Comparison of ENCODE assay signal across 9 cellular contexts in genomic region chr3:32817195-32817560, GRCh38. TPM values are rescaled to one million over a fixed set of nuclear protein-coding genes. Genes with fewer than 3 reads are reported as not detected.
DNase-seq lines count a peak whose midpoint lies in the region; ATAC-seq and TF ChIP-seq lines count a peak whose summit lies in the region.
"Had no signal": no experiment of that assay in that cellular context is flagged by ENCODE, and none has a peak within 500 bp of the region (broad histone marks: within the 10 kb centered on the region; RNA-seq: fewer than 3 reads in every experiment).

No MANE protein-coding gene starts in this region.

- peaks cover 52% of the 10 kb centered on the region for H3K27me3 ChIP-seq in adrenal gland

- POLR2A ChIA-PET in activated CD4-positive, alpha-beta memory T cell treated with anti-CD3 and anti-CD28 coated beads, Interleukin-2, amount 10 ng/mL, durations not matched to agents 7 days and 5 days (lab: Charles Lee) = interaction anchor here (0.5 kb wide), 1 partner anchor 1027 kb away, joined by 3 read pairs; no protein-coding TSS in a partner anchor

- H3K4me1 Mint-ChIP-seq in activated CD4-positive, alpha-beta memory T cell treated with anti-CD3 and anti-CD28 coated beads, Interleukin-2, amount 10 ng/mL, durations not matched to agents 7 days and 5 days = peaks cover 30% of the 10 kb centered on the region
- H3K4me1 Mint-ChIP-seq in immature natural killer cell = peaks cover 0 to 3% of the 10 kb centered on the region in 2 donors
- H3K4me1 Mint-ChIP-seq in stimulated activated naive CD8-positive, alpha-beta T cell treated with anti-CD3 and anti-CD28 coated beads, Interleukin-15, amount 100 ng/mL, for 72 hours = peaks cover 50% of the 10 kb centered on the region

- H3K27ac ChIP-seq in adrenal gland = no peak overlapping the region

- DNase-seq in activated CD4-positive, CD25-positive, alpha-beta regulatory T cell (lab: John Stamatoyannopoulos, UW) = no peak
- DNase-seq in activated CD4-positive, alpha-beta memory T cell treated with anti-CD3 and anti-CD28 coated beads, Interleukin-2, amount 10 ng/mL, durations not matched to agents 7 days and 5 days = no peak
- no peak for DNase-seq in immature natural killer cell
- no peak for DNase-seq in stimulated activated naive CD8-positive, alpha-beta T cell treated with anti-CD3 and anti-CD28 coated beads, Interleukin-15, amount 100 ng/mL, for 72 hours
- DNase-seq in SIG-M5 treated with dmso at 0.1 percent for 504 hours (lab: John Stamatoyannopoulos, UW; ENCODE audit: unreplicated experiment) = no peak
- DNase-seq in adrenal gland = no peak

- no peaks in the 10 kb centered on the region for H3K9me3 Mint-ChIP-seq in activated CD4-positive, alpha-beta memory T cell treated with anti-CD3 and anti-CD28 coated beads, Interleukin-2, amount 10 ng/mL, durations not matched to agents 7 days and 5 days
- no peaks in the 10 kb centered on the region for H3K9me3 Mint-ChIP-seq in immature natural killer cell
- H3K9me3 Mint-ChIP-seq in stimulated activated naive CD8-positive, alpha-beta T cell treated with anti-CD3 and anti-CD28 coated beads, Interleukin-15, amount 100 ng/mL, for 72 hours = no peaks in the 10 kb centered on the region

- H3K27me3 Mint-ChIP-seq in activated CD4-positive, alpha-beta memory T cell treated with anti-CD3 and anti-CD28 coated beads, Interleukin-2, amount 10 ng/mL, durations not matched to agents 7 days and 5 days = peaks cover 71% of the 10 kb centered on the region
- peaks cover 9 to 19% (median 14%) of the 10 kb centered on the region in 3 donors for H3K27me3 Mint-ChIP-seq in immature natural killer cell (ENCODE audit: low read depth in 3 of 3)
- peaks cover 79% of the 10 kb centered on the region for H3K27me3 Mint-ChIP-seq in stimulated activated naive CD8-positive, alpha-beta T cell treated with anti-CD3 and anti-CD28 coated beads, Interleukin-15, amount 100 ng/mL, for 72 hours

- no peak overlapping the region for H3K27ac Mint-ChIP-seq in activated CD4-positive, alpha-beta memory T cell treated with anti-CD3 and anti-CD28 coated beads, Interleukin-2, amount 10 ng/mL, durations not matched to agents 7 days and 5 days
- no peak overlapping the region for H3K27ac Mint-ChIP-seq in immature natural killer cell
- H3K27ac Mint-ChIP-seq in stimulated activated naive CD8-positive, alpha-beta T cell treated with anti-CD3 and anti-CD28 coated beads, Interleukin-15, amount 100 ng/mL, for 72 hours = no peak overlapping the region

- WGBS in adrenal gland, 4 donors = 1 to 3% (median 2%) methylated on average over 19 to 57 of the region's 57 CpGs; no CpG with 5 or more reads in 1 of the 4 donors

- CTCF ChIA-PET in activated CD4-positive, alpha-beta memory T cell treated with anti-CD3 and anti-CD28 coated beads, Interleukin-2, amount 10 ng/mL, durations not matched to agents 7 days and 5 days (lab: Charles Lee) = interaction anchor here (1.0 kb wide), 1 partner anchor 117 kb away, joined by 3 read pairs; no protein-coding TSS in a partner anchor

- H3K4me1 ChIP-seq in adrenal gland (replicated peaks in 1 of 2) = peaks cover 13 to 14% of the 10 kb centered on the region in 2 donors

- no peak for TF ChIP-seq CTCF in adrenal gland (IDR thresholded peaks at IDR 0.05)

- ATAC-seq in activated CD4-positive, CD25-positive, alpha-beta regulatory T cell treated with anti-CD3 and anti-CD28 coated beads, Interleukin-2, amount 50 U/mL, for 24 hours = peak; percentile 27 to 35
- peak; percentile 26 for ATAC-seq in stimulated activated naive CD8-positive, alpha-beta T cell treated with anti-CD3 and anti-CD28 coated beads, Interleukin-15, amount 100 ng/mL, for 72 hours
- no peak for ATAC-seq in GM21786 (IDR thresholded peaks at IDR 0.05; ENCODE audit: unreplicated experiment)
- ATAC-seq: K562 had no signal

- H3K9me3 ChIP-seq in adrenal gland (replicated peaks in 1 of 3) = no peaks in the 10 kb centered on the region

- no peaks in the 10 kb centered on the region for H3K36me3 ChIP-seq in adrenal gland (replicated peaks in 1 of 2)

- peak overlapping the region in 1 of 4 donors; percentile 47 for H3K4me3 ChIP-seq in adrenal gland
- H3K4me3 ChIP-seq: K562 had no signal

- H3K36me3 Mint-ChIP-seq in activated CD4-positive, alpha-beta memory T cell treated with anti-CD3 and anti-CD28 coated beads, Interleukin-2, amount 10 ng/mL, durations not matched to agents 7 days and 5 days (ENCODE audit: low read depth) = no peaks in the 10 kb centered on the region
- H3K36me3 Mint-ChIP-seq in immature natural killer cell = peaks cover 0 to 4% (median 0%) of the 10 kb centered on the region in 3 donors

- no peak for TF ChIP-seq POLR2A in adrenal gland (IDR thresholded peaks at IDR 0.05)

- intact Hi-C loops in adrenal gland (cut with DNase I) = no loop called here

- H3K4me3 Mint-ChIP-seq in activated CD4-positive, alpha-beta memory T cell treated with anti-CD3 and anti-CD28 coated beads, Interleukin-2, amount 10 ng/mL, durations not matched to agents 7 days and 5 days = peak overlapping the region; percentile 54
- H3K4me3 Mint-ChIP-seq in immature natural killer cell = peak overlapping the region in 3 of 5 donors; percentile 12 to 64 (median 56)
- peak overlapping the region; percentile 91 to 94 for H3K4me3 Mint-ChIP-seq in stimulated activated naive CD8-positive, alpha-beta T cell treated with anti-CD3 and anti-CD28 coated beads, Interleukin-15, amount 100 ng/mL, for 72 hours

RNA-seq across cellular contexts. Expression of gene TRIM71, which starts 0.6 kb away (rescaled TPM):
- total RNA-seq in activated CD4-positive, alpha-beta memory T cell treated with anti-CD3 and anti-CD28 coated beads, Interleukin-2, amount 10 ng/mL, durations not matched to agents 7 days and 5 days = not detected
- polyA plus RNA-seq in immature natural killer cell (not detected), adrenal gland (not detected)
- total RNA-seq in adrenal gland = under 1 TPM in 3 of 8 donors, not detected in 5; 0.03 to 0.25 (median 0.23) TPM
